In genomic region chr15:101116681-101116976, GRCh38 we compare ENCODE assay signal across 22 cellular contexts.
DNase-seq lines count a peak whose midpoint lies in the region; ATAC-seq and TF ChIP-seq lines count a peak whose summit lies in the region.
"Had no signal": no experiment of that assay in that cellular context is flagged by ENCODE, and none has a peak within 500 bp of the region (broad histone marks: within the 10 kb centered on the region; RNA-seq: fewer than 3 reads in every experiment).

No MANE protein-coding gene starts in this region.

- no peaks in the 10 kb centered on the region for H3K9me3 ChIP-seq in BLaER1
- H3K9me3 ChIP-seq in IMR-90 (ENCODE audit: control insufficient read depth, insufficient read depth, low read length) = no peaks in the 10 kb centered on the region
- no peaks in the 10 kb centered on the region for H3K9me3 ChIP-seq in hepatocyte (ENCODE audit: low read depth)
- H3K9me3 ChIP-seq in smooth muscle cell (replicated peaks; ENCODE audit: low read depth) = no peaks in the 10 kb centered on the region
- H3K9me3 ChIP-seq: adrenal gland, lower lobe of right lung, psoas muscle, stomach, tibial artery had no signal

- peak overlapping the region; percentile 12; the same call in 1 of the 3 replicates for H2BK15ac ChIP-seq in IMR-90 (ENCODE audit: low read depth, low read length)

- no peak overlapping the region for H3K4me3 ChIP-seq in BLaER1
- no peak overlapping the region for H3K4me3 ChIP-seq in IMR-90 (ENCODE audit: insufficient read depth, low read depth, low read length)
- H3K4me3 ChIP-seq in hepatocyte = no peak overlapping the region
- H3K4me3 ChIP-seq in smooth muscle cell = no peak overlapping the region
- H3K4me3 ChIP-seq: adrenal gland, lower lobe of right lung, psoas muscle, SK-N-MC, stomach, tibial artery had no signal

- 0 out of 2 replicates have a peak overlapping the region, but pooled peaks have one; percentile 43 for H3K23ac ChIP-seq in IMR-90 (ENCODE audit: low read depth, low read length)

- peaks cover 86% of the 10 kb centered on the region for H3K4me1 ChIP-seq in BLaER1
- H3K4me1 ChIP-seq in IMR-90 (ENCODE audit: control insufficient read depth, insufficient read depth, low read length) = peaks cover 18% of the 10 kb centered on the region
- H3K4me1 ChIP-seq in hepatocyte (ENCODE audit: insufficient read depth) = peaks cover 24% of the 10 kb centered on the region
- peaks cover 17% of the 10 kb centered on the region for H3K4me1 ChIP-seq in smooth muscle cell (ENCODE audit: low read depth)

- peak overlapping the region; percentile 21; the same call in 1 of the 2 replicates for H2BK120ac ChIP-seq in IMR-90 (ENCODE audit: low read depth, low read length)

- peak overlapping the region; percentile 83 for H2AK9ac ChIP-seq in IMR-90 (replicated peaks; ENCODE audit: low read depth, low read length, poor library complexity)

- DNase-seq in IMR-90 (no peak), hepatocyte (ENCODE audit: low spot score) (no peak), smooth muscle cell (lab: John Stamatoyannopoulos, UW; ENCODE audit: unreplicated experiment) (no peak), SHP77 treated with DMSO at 0.1 percent for 48 hours (lab: John Stamatoyannopoulos, UW) (no peak)
- DNase-seq in activated T-cell treated with anti-CD3 and anti-CD28 coated beads, Interleukin-2, amount 50 U/mL, for 1 hour = no peak
- DNase-seq: activated CD4-positive, alpha-beta T cell treated with anti-CD3 and anti-CD28 coated beads for 36 hours; activated gamma-delta T cell treated with Interleukin-2 at 50 U/mL for 16 hours; activated T-cell treated with anti-CD3 and anti-CD28 coated beads, Interleukin-2, amount 50 U/mL, for 24 hours; effector CD4-positive, alpha-beta T cell; HCEC 1CT; NCI-H146; NCI-H774; stomach; T-helper 17 cell had no signal

- H3K9ac ChIP-seq in BLaER1 (peak overlapping the region; percentile 54; the same call in 1 of the 2 replicates), IMR-90 (ENCODE audit: low read depth, low read length) (no peak overlapping the region), smooth muscle cell (ENCODE audit: low read depth) (no peak overlapping the region)

- peak overlapping the region; percentile 59; the same call in 1 of the 2 replicates for H4K91ac ChIP-seq in IMR-90 (ENCODE audit: insufficient read depth, low read depth, low read length)

- peak overlapping the region; percentile 82 for H3K4me2 ChIP-seq in BLaER1
- no peak overlapping the region for H3K4me2 ChIP-seq in IMR-90 (ENCODE audit: low read depth, low read length)
- H3K4me2 ChIP-seq in hepatocyte = no peak overlapping the region
- H3K4me2 ChIP-seq in smooth muscle cell = peak overlapping the region; percentile 56

- no peak for TF ChIP-seq POLR2A in IMR-90 (IDR thresholded peaks at IDR 0.05; ENCODE audit: low read depth, low read length)

- peak overlapping the region; percentile 43 for H2BK5ac ChIP-seq in IMR-90 (ENCODE audit: low read depth, low read length, poor library complexity, severe bottlenecking)

- H3K27ac ChIP-seq in BLaER1 = peak overlapping the region; percentile 76
- peak overlapping the region; percentile 51; the same call in 1 of the 2 replicates for H3K27ac ChIP-seq in IMR-90 (ENCODE audit: insufficient read depth, low read length)
- peak overlapping the region; percentile 88 for H3K27ac ChIP-seq in hepatocyte
- H3K27ac ChIP-seq in smooth muscle cell (ENCODE audit: low read depth) = peak overlapping the region; percentile 79
- H3K27ac ChIP-seq: epithelial cell of prostate, lower lobe of right lung, psoas muscle, SK-N-MC, tibial artery had no signal

- whole genome bisulfite sequencing in IMR-90 (ENCODE audit: extremely low coverage in 2 of 2, insufficient read length in 1 of 2), 2 experiments = no CpG with 5 or more reads among the region's 1 CpG
- 100% methylated on average over 1 of the region's 1 CpG for WGBS in hepatocyte (ENCODE audit: low lambda C conversion rate, missing lambda C conversion rate)
- WGBS in smooth muscle cell (ENCODE audit: low lambda C conversion rate) = 38% methylated on average over 1 of the region's 1 CpG

- CTCF ChIA-PET in IMR-90 (lab: Yijun Ruan, JAX) = interaction anchor here (0.9 kb wide), 1 partner anchor 88 kb away, joined by 3 read pairs; no protein-coding TSS in a partner anchor

- intact Hi-C loops in IMR-90 (cut with micrococcal nuclease) = no loop called here

- no peaks in the 10 kb centered on the region for H3K9me2 ChIP-seq in hepatocyte (replicated peaks; ENCODE audit: insufficient read depth)

- 0 out of 2 replicates have a peak overlapping the region, but pooled peaks have one; percentile 6 for H3K56ac ChIP-seq in IMR-90 (ENCODE audit: extremely low read depth, insufficient read depth, low read length)

- H3K27me3 ChIP-seq in BLaER1 = no peaks in the 10 kb centered on the region
- H3K27me3 ChIP-seq in IMR-90 (ENCODE audit: control insufficient read depth, insufficient read depth, low read length) = no peaks in the 10 kb centered on the region
- no peaks in the 10 kb centered on the region for H3K27me3 ChIP-seq in hepatocyte
- H3K27me3 ChIP-seq in smooth muscle cell (ENCODE audit: low read depth) = no peaks in the 10 kb centered on the region
- H3K27me3 ChIP-seq: adrenal gland, stomach, tibial artery had no signal

- H3K79me2 ChIP-seq in hepatocyte = no peaks in the 10 kb centered on the region
- H3K79me2 ChIP-seq in smooth muscle cell (ENCODE audit: low read depth) = no peaks in the 10 kb centered on the region

- H3K18ac ChIP-seq in IMR-90 (ENCODE audit: low read depth, low read length) = no peak overlapping the region

- dilution Hi-C loops in IMR-90 (cut with HindIII; ENCODE audit: low sequenced_read_pairs, unreplicated experiment) = no loop called here

- POLR2A ChIA-PET in IMR-90 (lab: Charles Lee; ENCODE audit: unreplicated experiment) = no interaction called here

- BruUV-seq in IMR-90 (replicated peaks; lab: Mats Ljungman, UMichigan) = no TSS peak

- no peak overlapping the region for H4K5ac ChIP-seq in IMR-90 (ENCODE audit: low read depth, low read length)

- TF ChIP-seq CTCF in IMR-90 (conservative IDR thresholded peaks at IDR 0.05; ENCODE audit: low read depth, low read length) = no peak
- no peak for TF ChIP-seq CTCF in hepatocyte (IDR thresholded peaks at IDR 0.05; ENCODE audit: poor library complexity)
- TF ChIP-seq CTCF in smooth muscle cell (IDR thresholded peaks at IDR 0.05; ENCODE audit: borderline replicate concordance, insufficient read depth, poor library complexity, severe bottlenecking) = no peak

- H3K14ac ChIP-seq in IMR-90 (replicated peaks; ENCODE audit: low read depth, low read length) = 0 out of 2 replicates have a peak overlapping the region, but pooled peaks have one; percentile 62

- H3K9me1 ChIP-seq in IMR-90 (ENCODE audit: insufficient read depth, low read length) = peaks cover 7% of the 10 kb centered on the region

- no peak for TF ChIP-seq RAD21 in IMR-90 (IDR thresholded peaks at IDR 0.05; ENCODE audit: low read length)

- peak overlapping the region; percentile 69 for H2BK20ac ChIP-seq in IMR-90 (ENCODE audit: low read depth, low read length)

- peaks cover 0 to 3% of the 10 kb centered on the region in 2 experiments; a peak in 1 of 4 replicates for H3K79me1 ChIP-seq in IMR-90 (ENCODE audit: low read depth in 1 of 2, low read length in 2 of 2)

- H4K20me1 ChIP-seq in BLaER1 = no peaks in the 10 kb centered on the region
- H4K20me1 ChIP-seq in IMR-90 (ENCODE audit: insufficient read depth, low read length) = no peaks in the 10 kb centered on the region
- no peaks in the 10 kb centered on the region for H4K20me1 ChIP-seq in hepatocyte (ENCODE audit: insufficient read depth, poor library complexity, severe bottlenecking)
- H4K20me1 ChIP-seq in smooth muscle cell (ENCODE audit: low read depth) = no peaks in the 10 kb centered on the region

- H3K4ac ChIP-seq in IMR-90 (ENCODE audit: low read depth, low read length) = peak overlapping the region; percentile 81

- H4K8ac ChIP-seq in IMR-90 (ENCODE audit: low read depth in 2 of 2, low read length in 2 of 2) = peak overlapping the region; percentile 26 to 83; a peak in 3 of 4 replicates

- H2AK5ac ChIP-seq in IMR-90 (ENCODE audit: low read depth, low read length) = peak overlapping the region; percentile 93

- H3F3A ChIP-seq in smooth muscle cell (ENCODE audit: low read depth) = peaks cover 14% of the 10 kb centered on the region

- peak overlapping the region; percentile 88 for H2AFZ ChIP-seq in IMR-90 (replicated peaks; ENCODE audit: low read length, poor library complexity)
- no peak overlapping the region for H2AFZ ChIP-seq in hepatocyte
- no peak overlapping the region for H2AFZ ChIP-seq in smooth muscle cell (ENCODE audit: low read depth)

- in situ Hi-C loops in IMR-90 (cut with MboI; ENCODE audit: low sequenced_read_pairs) = no loop called here

- ATAC-seq in IMR-90 (ENCODE audit: low read depth) (no peak), HG02798 (IDR thresholded peaks at IDR 0.05; ENCODE audit: poor library complexity, unreplicated experiment) (no peak)
- ATAC-seq: activated CD4-positive, alpha-beta T cell treated with anti-CD3 and anti-CD28 coated beads for 36 hours; T-helper 17 cell had no signal

- H3K36me3 ChIP-seq in BLaER1 = no peaks in the 10 kb centered on the region
- no peaks in the 10 kb centered on the region for H3K36me3 ChIP-seq in IMR-90 (ENCODE audit: control insufficient read depth, insufficient read depth, low read length)
- H3K36me3 ChIP-seq in hepatocyte (replicated peaks; ENCODE audit: insufficient read depth, low read depth) = no peaks in the 10 kb centered on the region
- no peaks in the 10 kb centered on the region for H3K36me3 ChIP-seq in smooth muscle cell (ENCODE audit: low read depth)
- H3K36me3 ChIP-seq: adrenal gland, lower lobe of right lung, stomach, tibial artery had no signal

TF ChIP-seq in IMR-90, 13 proteins besides CTCF, POLR2A, EP300 and RAD21 (continues in another document):
- no peak for TF ChIP-seq MAZ (IDR thresholded peaks at IDR 0.05; ENCODE audit: borderline replicate concordance, low read depth, low read length)
- TF ChIP-seq SMC3 (IDR thresholded peaks at IDR 0.05; ENCODE audit: low read depth, low read length) = no peak
- TF ChIP-seq RFX5 (IDR thresholded peaks at IDR 0.05; ENCODE audit: low read depth, low read length) = no peak
- TF ChIP-seq USF2 (IDR thresholded peaks at IDR 0.05; ENCODE audit: low read depth, low read length) = no peak
- no peak for TF ChIP-seq CEBPB (IDR thresholded peaks at IDR 0.05; ENCODE audit: low read depth, low read length)
- no peak for TF ChIP-seq MAFK (IDR thresholded peaks at IDR 0.05; ENCODE audit: low read depth, low read length)
- TF ChIP-seq BHLHE40 (IDR thresholded peaks at IDR 0.05; ENCODE audit: low read depth, low read length) = no peak
- TF ChIP-seq NFE2L2 (IDR thresholded peaks at IDR 0.05; ENCODE audit: low read depth, low read length) = no peak
- no peak for TF ChIP-seq FOS (IDR thresholded peaks at IDR 0.05; ENCODE audit: low read depth, low read length)
- no peak for TF ChIP-seq CHD1 (IDR thresholded peaks at IDR 0.05; ENCODE audit: low read depth, low read length)

Comparison
In these comparisons a context has a peak if more than half of its experiments do, and no peak if none do; other contexts are left out.
1. H3K4me2 ChIP-seq: peak in BLaER1 (single experiment) and smooth muscle cell (single experiment); none in IMR-90 (single experiment) and hepatocyte (single experiment).
2. Peak in every context shown above with its lines, with median percentiles within 50 percentile points of each other: H3K27ac ChIP-seq.